1 cellular context compared by ENCODE assay signal in the genomic region with DNA sequence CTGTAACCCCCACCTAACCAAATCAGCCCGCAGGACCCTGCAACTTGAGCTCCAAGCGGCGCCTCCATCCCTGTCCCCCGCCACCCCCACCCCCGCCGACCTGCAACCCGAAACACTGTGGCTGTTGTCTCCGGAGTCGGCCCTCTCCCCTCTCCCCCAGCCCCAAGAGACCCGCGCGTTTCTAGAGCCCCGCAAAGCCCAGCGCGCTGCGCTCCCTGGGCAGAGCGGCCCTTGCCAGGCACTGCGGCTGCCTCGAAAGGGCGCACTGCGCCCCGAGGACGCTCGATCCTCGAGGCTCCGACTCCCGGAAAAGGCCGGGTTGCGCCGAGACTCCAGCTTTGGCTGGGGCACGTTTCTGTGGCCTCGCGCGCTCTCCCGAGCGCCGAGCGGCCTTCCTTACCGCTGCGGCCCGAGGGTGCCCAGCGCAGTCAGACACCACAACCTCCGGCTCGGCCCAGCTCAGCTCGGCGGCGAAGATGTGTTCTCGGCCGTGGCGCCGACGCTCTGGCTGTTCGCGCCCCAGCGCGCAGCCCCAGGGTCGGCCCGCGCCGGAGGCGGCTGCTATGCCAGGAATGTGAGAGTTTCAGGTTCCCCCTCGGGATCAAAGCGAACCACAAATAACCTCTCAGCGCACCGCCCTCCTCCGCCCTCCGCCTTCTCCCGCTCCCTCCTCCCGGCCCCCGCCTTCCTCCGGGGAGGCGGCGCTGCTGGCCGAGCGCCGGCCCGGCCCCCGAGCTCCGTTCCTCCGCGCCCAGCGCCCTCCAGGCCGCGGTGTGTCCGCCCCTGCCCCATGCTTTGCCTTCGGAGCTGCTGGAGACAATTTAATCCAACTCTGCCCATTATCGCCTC.
TF ChIP-seq lines count a peak whose summit lies in the region.

Gene AMOTL2, minus strand, starts transcription at position 506 of the 849 bp plus-strand sequence. CDS start 3,014 bp downstream, outside the sequence.

TF ChIP-seq in GM23338, 12 proteins besides CTCF, POLR2A, EP300 and RAD21 (continued from another document):
- TF ChIP-seq, protein P1, sequence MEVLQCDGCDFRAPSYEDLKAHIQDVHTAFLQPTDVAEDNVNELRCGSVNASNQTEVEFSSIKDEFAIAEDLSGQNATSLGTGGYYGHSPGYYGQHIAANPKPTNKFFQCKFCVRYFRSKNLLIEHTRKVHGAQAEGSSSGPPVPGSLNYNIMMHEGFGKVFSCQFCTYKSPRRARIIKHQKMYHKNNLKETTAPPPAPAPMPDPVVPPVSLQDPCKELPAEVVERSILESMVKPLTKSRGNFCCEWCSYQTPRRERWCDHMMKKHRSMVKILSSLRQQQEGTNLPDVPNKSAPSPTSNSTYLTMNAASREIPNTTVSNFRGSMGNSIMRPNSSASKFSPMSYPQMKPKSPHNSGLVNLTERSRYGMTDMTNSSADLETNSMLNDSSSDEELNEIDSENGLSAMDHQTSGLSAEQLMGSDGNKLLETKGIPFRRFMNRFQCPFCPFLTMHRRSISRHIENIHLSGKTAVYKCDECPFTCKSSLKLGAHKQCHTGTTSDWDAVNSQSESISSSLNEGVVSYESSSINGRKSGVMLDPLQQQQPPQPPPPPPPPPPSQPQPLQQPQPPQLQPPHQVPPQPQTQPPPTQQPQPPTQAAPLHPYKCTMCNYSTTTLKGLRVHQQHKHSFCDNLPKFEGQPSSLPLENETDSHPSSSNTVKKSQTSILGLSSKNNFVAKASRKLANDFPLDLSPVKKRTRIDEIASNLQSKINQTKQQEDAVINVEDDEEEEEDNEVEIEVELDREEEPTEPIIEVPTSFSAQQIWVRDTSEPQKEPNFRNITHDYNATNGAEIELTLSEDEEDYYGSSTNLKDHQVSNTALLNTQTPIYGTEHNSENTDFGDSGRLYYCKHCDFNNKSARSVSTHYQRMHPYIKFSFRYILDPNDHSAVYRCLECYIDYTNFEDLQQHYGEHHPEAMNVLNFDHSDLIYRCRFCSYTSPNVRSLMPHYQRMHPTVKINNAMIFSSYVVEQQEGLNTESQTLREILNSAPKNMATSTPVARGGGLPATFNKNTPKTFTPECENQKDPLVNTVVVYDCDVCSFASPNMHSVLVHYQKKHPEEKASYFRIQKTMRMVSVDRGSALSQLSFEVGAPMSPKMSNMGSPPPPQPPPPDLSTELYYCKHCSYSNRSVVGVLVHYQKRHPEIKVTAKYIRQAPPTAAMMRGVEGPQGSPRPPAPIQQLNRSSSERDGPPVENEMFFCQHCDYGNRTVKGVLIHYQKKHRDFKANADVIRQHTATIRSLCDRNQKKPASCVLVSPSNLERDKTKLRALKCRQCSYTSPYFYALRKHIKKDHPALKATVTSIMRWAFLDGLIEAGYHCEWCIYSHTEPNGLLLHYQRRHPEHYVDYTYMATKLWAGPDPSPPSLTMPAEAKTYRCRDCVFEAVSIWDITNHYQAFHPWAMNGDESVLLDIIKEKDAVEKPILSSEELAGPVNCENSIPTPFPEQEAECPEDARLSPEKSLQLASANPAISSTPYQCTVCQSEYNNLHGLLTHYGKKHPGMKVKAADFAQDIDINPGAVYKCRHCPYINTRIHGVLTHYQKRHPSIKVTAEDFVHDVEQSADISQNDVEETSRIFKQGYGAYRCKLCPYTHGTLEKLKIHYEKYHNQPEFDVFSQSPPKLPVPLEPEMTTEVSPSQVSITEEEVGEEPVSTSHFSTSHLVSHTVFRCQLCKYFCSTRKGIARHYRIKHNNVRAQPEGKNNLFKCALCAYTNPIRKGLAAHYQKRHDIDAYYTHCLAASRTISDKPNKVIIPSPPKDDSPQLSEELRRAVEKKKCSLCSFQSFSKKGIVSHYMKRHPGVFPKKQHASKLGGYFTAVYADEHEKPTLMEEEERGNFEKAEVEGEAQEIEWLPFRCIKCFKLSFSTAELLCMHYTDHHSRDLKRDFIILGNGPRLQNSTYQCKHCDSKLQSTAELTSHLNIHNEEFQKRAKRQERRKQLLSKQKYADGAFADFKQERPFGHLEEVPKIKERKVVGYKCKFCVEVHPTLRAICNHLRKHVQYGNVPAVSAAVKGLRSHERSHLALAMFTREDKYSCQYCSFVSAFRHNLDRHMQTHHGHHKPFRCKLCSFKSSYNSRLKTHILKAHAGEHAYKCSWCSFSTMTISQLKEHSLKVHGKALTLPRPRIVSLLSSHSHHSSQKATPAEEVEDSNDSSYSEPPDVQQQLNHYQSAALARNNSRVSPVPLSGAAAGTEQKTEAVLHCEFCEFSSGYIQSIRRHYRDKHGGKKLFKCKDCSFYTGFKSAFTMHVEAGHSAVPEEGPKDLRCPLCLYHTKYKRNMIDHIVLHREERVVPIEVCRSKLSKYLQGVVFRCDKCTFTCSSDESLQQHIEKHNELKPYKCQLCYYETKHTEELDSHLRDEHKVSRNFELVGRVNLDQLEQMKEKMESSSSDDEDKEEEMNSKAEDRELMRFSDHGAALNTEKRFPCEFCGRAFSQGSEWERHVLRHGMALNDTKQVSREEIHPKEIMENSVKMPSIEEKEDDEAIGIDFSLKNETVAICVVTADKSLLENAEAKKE (CRISPR knock-in tag; IDR thresholded peaks at IDR 0.05), result no peak
TF ChIP-seq in GM23338: peak in this region for 3.
